16 cellular contexts compared by ENCODE assay signal in the genomic region with DNA sequence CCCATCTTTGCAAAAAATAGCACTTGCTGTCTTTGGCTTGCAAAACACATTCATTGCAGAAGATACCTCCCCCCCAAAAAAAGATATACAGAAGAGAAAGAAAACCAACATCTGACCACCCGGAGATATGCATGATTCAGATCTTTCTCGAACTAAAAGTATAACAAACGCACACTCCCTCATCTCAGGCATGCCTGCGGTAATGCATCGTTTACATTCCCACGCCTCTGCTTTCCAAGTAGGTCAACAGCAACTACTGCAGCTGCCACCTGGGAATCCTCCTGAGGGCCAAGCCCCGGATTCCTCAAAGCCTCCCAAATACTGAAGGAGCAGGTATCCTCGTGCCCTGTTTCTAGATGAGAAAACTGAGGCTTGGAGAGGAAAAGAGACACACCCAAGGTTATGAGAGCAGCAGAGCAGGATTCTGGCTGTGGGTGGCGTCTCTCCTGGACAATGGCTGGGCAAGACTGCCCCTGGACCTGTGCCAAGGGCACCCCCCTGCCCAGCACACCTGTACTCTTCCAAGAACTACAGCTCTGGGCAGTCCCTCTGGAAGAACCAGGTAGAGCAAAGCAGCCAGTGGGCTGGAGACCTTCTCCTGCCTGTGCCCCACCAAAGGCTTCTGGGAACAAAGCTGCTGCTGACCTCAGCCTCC. TPM values are rescaled to one million over a fixed set of nuclear protein-coding genes. Genes with fewer than 3 reads are reported as not detected.
DNase-seq lines count a peak whose midpoint lies in the region; ATAC-seq and TF ChIP-seq lines count a peak whose summit lies in the region.
"Had no signal": no experiment of that assay in that cellular context is flagged by ENCODE, and none has a peak within 500 bp of the region (broad histone marks: within the 10 kb centered on the region; RNA-seq: fewer than 3 reads in every experiment).

No MANE protein-coding gene starts in this region.

- H3K14ac ChIP-seq in mesenchymal stem cell (ENCODE audit: low read length in 2 of 2), result peak overlapping the region in 1 of 2 experiments; percentile 93

- TF ChIP-seq CTCF in HFFc6 (IDR thresholded peaks at IDR 0.05), result no peak
- TF ChIP-seq CTCF in mammary epithelial cell (conservative IDR thresholded peaks at IDR 0.05 in 1 of 2, IDR thresholded peaks at IDR 0.05 in 1 of 2; ENCODE audit: extremely low read depth in 1 of 2, insufficient read depth in 1 of 2, low read depth in 1 of 2, low read length in 2 of 2), result no peak
- no peak for TF ChIP-seq CTCF in activated CD8-positive, alpha-beta T cell treated with anti-CD3 and anti-CD28 coated beads for 36 hours (IDR thresholded peaks at IDR 0.05)

- peak overlapping the region; percentile 21 to 48 for H3K4ac ChIP-seq in mesenchymal stem cell (ENCODE audit: low read depth in 1 of 2, low read length in 2 of 2)

- peaks cover 11% of the 10 kb centered on the region for H3K79me1 ChIP-seq in mesenchymal stem cell (replicated peaks; ENCODE audit: low read length, poor library complexity, severe bottlenecking)

- H4K20me1 ChIP-seq in mammary epithelial cell (ENCODE audit: insufficient read depth, low read length), result no peaks in the 10 kb centered on the region

- in situ Hi-C loops in mammary epithelial cell (cut with MboI; ENCODE audit: low sequenced_read_pairs in 2 of 2), result no loop called here

- H3K4me1 ChIP-seq in mammary epithelial cell (ENCODE audit: insufficient read depth, low read length), result peaks cover 7% of the 10 kb centered on the region
- H3K4me1 ChIP-seq in mesenchymal stem cell (ENCODE audit: control insufficient read depth, insufficient read depth, low read depth, low read length), result peaks cover 26% of the 10 kb centered on the region
- no peaks in the 10 kb centered on the region for H3K4me1 ChIP-seq in effector memory CD4-positive, alpha-beta T cell (ENCODE audit: control insufficient read depth, insufficient read depth, low read length, poor library complexity, severe bottlenecking)

- H3K27me3 ChIP-seq in mammary epithelial cell (ENCODE audit: insufficient read depth, low read length), result no peaks in the 10 kb centered on the region
- H3K27me3 ChIP-seq in mesenchymal stem cell (ENCODE audit: control insufficient read depth in 1 of 2, insufficient read depth in 1 of 2, low read length in 2 of 2), result no peaks in the 10 kb centered on the region
- H3K27me3 ChIP-seq in effector memory CD4-positive, alpha-beta T cell (replicated peaks; ENCODE audit: control insufficient read depth, insufficient read depth, low read length, poor library complexity, severe bottlenecking), result no peaks in the 10 kb centered on the region

- H4K91ac ChIP-seq in mesenchymal stem cell (ENCODE audit: low read length), result peak overlapping the region; percentile 29

- peak overlapping the region; percentile 12 to 13 for H2BK12ac ChIP-seq in mesenchymal stem cell (ENCODE audit: low read length in 2 of 2)

- H2BK15ac ChIP-seq in mesenchymal stem cell (ENCODE audit: low read depth, poor library complexity, severe bottlenecking), result no peak overlapping the region

- H4K8ac ChIP-seq in mesenchymal stem cell (ENCODE audit: low read length), result peak overlapping the region; percentile 70

- peak; percentile 87 for DNase-seq in AG08396 (ENCODE audit: low spot score)
- DNase-seq in HFFc6, result peak; percentile 70
- peak; percentile 68 for DNase-seq in mammary epithelial cell
- peak; percentile 98 for DNase-seq in mesenchymal stem cell
- no peak for DNase-seq in NCI-H1417 (lab: John Stamatoyannopoulos, UW)
- DNase-seq in activated CD8-positive, alpha-beta T cell treated with anti-CD3 and anti-CD28 coated beads for 36 hours, result no peak
- DNase-seq in effector memory CD4-positive, alpha-beta T cell, result no peak
- DNase-seq: activated CD8-positive, alpha-beta memory T cell treated with anti-CD3 and anti-CD28 coated beads, Interleukin-2, amount 50 U/mL, for 48 hours; central memory CD4-positive, alpha-beta T cell; KG1; naive B cell; NCI-H526 treated with DMSO at 0.1 percent for 48 hours; stimulated activated CD4-positive, alpha-beta T cell treated with anti-CD3 and anti-CD28 coated beads, Interleukin-15, amount 100 ng/mL, for 24 hours; stimulated activated naive CD4-positive, alpha-beta T cell had no signal

- no peaks in the 10 kb centered on the region for H3K9me3 ChIP-seq in mammary epithelial cell (replicated peaks; ENCODE audit: insufficient read depth, low read length)
- no peaks in the 10 kb centered on the region for H3K9me3 ChIP-seq in mesenchymal stem cell (ENCODE audit: control insufficient read depth, low read length)
- H3K9me3 ChIP-seq in effector memory CD4-positive, alpha-beta T cell (ENCODE audit: control insufficient read depth, low read length), result no peaks in the 10 kb centered on the region

- H3K23ac ChIP-seq in mesenchymal stem cell (ENCODE audit: low read length in 2 of 2), result no peak overlapping the region

- peak overlapping the region; percentile 57 for H3K27ac Mint-ChIP-seq in HFFc6
- H3K27ac Mint-ChIP-seq in activated CD8-positive, alpha-beta T cell treated with anti-CD3 and anti-CD28 coated beads for 36 hours, result no peak overlapping the region
- H3K27ac Mint-ChIP-seq: naive B cell; T-helper 1 cell treated with Interleukin-12 subunit alpha and Interleukin-12 subunit beta and Interleukin-4 antibody, amounts not matched to agents 30 μg/mL and 1 μg/mL, for 36 hours had no signal

- intact Hi-C loops in mammary epithelial cell (cut with micrococcal nuclease), result no loop called here
- intact Hi-C loops in activated CD8-positive, alpha-beta T cell treated with anti-CD3 and anti-CD28 coated beads for 36 hours (cut with micrococcal nuclease), result no loop called here

- no peak for ATAC-seq in activated CD8-positive, alpha-beta T cell treated with anti-CD3 and anti-CD28 coated beads for 36 hours
- no peak for ATAC-seq in HG02798 (IDR thresholded peaks at IDR 0.05; ENCODE audit: poor library complexity, unreplicated experiment)

- peak overlapping the region; percentile 61 to 87 for H3K18ac ChIP-seq in mesenchymal stem cell (ENCODE audit: low read depth in 1 of 2, low read length in 2 of 2)

- BruUV-seq in mammary epithelial cell (replicated peaks; lab: Mats Ljungman, UMichigan), result no TSS peak

- H3K4me3 ChIP-seq in mammary epithelial cell (replicated peaks in 1 of 3; ENCODE audit: insufficient read depth in 1 of 3, low read depth in 2 of 3, low read length in 3 of 3), result no peak overlapping the region
- no peak overlapping the region for H3K4me3 ChIP-seq in mesenchymal stem cell (ENCODE audit: insufficient read depth in 1 of 2, low read depth in 1 of 2, low read length in 2 of 2)
- no peak overlapping the region for H3K4me3 ChIP-seq in effector memory CD4-positive, alpha-beta T cell (ENCODE audit: insufficient read depth, low read depth, low read length, poor library complexity, severe bottlenecking)

- 81% methylated on average over 9 of the region's 9 CpGs for WGBS in mammary epithelial cell (ENCODE audit: low coverage, missing lambda C conversion rate)
- 17% methylated on average over 9 of the region's 9 CpGs for WGBS in mesenchymal stem cell

- H3K9me3 Mint-ChIP-seq in HFFc6, result no peaks in the 10 kb centered on the region
- no peaks in the 10 kb centered on the region for H3K9me3 Mint-ChIP-seq in activated CD8-positive, alpha-beta T cell treated with anti-CD3 and anti-CD28 coated beads for 36 hours
- H3K9me3 Mint-ChIP-seq: naive B cell; T-helper 1 cell treated with Interleukin-12 subunit alpha and Interleukin-12 subunit beta and Interleukin-4 antibody, amounts not matched to agents 30 μg/mL and 1 μg/mL, for 36 hours had no signal

- H2BK120ac ChIP-seq in mesenchymal stem cell (ENCODE audit: low read depth, low read length), result no peak overlapping the region

- H3K4me2 ChIP-seq in mammary epithelial cell (ENCODE audit: insufficient read depth, low read depth, low read length) (no peak overlapping the region), mesenchymal stem cell (ENCODE audit: low read length, poor library complexity, severe bottlenecking) (no peak overlapping the region)

- H2AFZ ChIP-seq in mammary epithelial cell (ENCODE audit: low read depth, low read length) (no peak overlapping the region), mesenchymal stem cell (ENCODE audit: low read depth, low read length) (no peak overlapping the region)

- H3K4me1 Mint-ChIP-seq in HFFc6 (ENCODE audit: low read depth), result peaks cover 20% of the 10 kb centered on the region
- no peaks in the 10 kb centered on the region for H3K4me1 Mint-ChIP-seq in activated CD8-positive, alpha-beta T cell treated with anti-CD3 and anti-CD28 coated beads for 36 hours (ENCODE audit: low read depth)

- POLR2A ChIA-PET in activated CD8-positive, alpha-beta T cell treated with anti-CD3 and anti-CD28 coated beads for 36 hours (lab: Charles Lee), result no interaction called here

- dilution Hi-C loops in mammary epithelial cell (cut with HindIII; ENCODE audit: low sequenced_read_pairs), result no loop called here

- peaks cover 15% of the 10 kb centered on the region for H3K36me3 ChIP-seq in mammary epithelial cell (ENCODE audit: insufficient read depth, low read length)
- H3K36me3 ChIP-seq in mesenchymal stem cell (ENCODE audit: control insufficient read depth in 1 of 2, insufficient read depth in 2 of 2, low read depth in 1 of 2, low read length in 2 of 2), result peaks cover 71 to 78% of the 10 kb centered on the region in 2 experiments
- H3K36me3 ChIP-seq in effector memory CD4-positive, alpha-beta T cell (ENCODE audit: control insufficient read depth, insufficient read depth, low read length), result peaks cover 43% of the 10 kb centered on the region

- H3K27ac ChIP-seq in mammary epithelial cell (ENCODE audit: insufficient read depth, low read depth, low read length) (no peak overlapping the region), mesenchymal stem cell (ENCODE audit: low read length, poor library complexity, severe bottlenecking) (peak overlapping the region; percentile 65)
- H3K27ac ChIP-seq in effector memory CD4-positive, alpha-beta T cell (ENCODE audit: insufficient read depth, low read length, poor library complexity, severe bottlenecking), result no peak overlapping the region

- H3K36me3 Mint-ChIP-seq in HFFc6 (ENCODE audit: low read depth), result peaks cover 6% of the 10 kb centered on the region; the same call in 1 of the 2 replicates
- H3K36me3 Mint-ChIP-seq in activated CD8-positive, alpha-beta T cell treated with anti-CD3 and anti-CD28 coated beads for 36 hours (ENCODE audit: low read depth), result peaks cover 11% of the 10 kb centered on the region

- H3K4me3 Mint-ChIP-seq in HFFc6, result peak overlapping the region; percentile 3; the same call in 1 of the 2 replicates
- H3K4me3 Mint-ChIP-seq in activated CD8-positive, alpha-beta T cell treated with anti-CD3 and anti-CD28 coated beads for 36 hours, result no peak overlapping the region
- H3K4me3 Mint-ChIP-seq: T-helper 1 cell treated with Interleukin-12 subunit alpha and Interleukin-12 subunit beta and Interleukin-4 antibody, amounts not matched to agents 30 μg/mL and 1 μg/mL, for 36 hours had no signal

- CTCF ChIA-PET in mammary epithelial cell (lab: Charles Lee; ENCODE audit: low non-redundant PET), result no interaction called here
- CTCF ChIA-PET in activated CD8-positive, alpha-beta T cell treated with anti-CD3 and anti-CD28 coated beads for 36 hours (lab: Charles Lee), result no interaction called here

- H3K27me3 Mint-ChIP-seq in HFFc6 (ENCODE audit: insufficient read depth), result peaks cover 1% of the 10 kb centered on the region; the same call in 1 of the 2 replicates
- no peaks in the 10 kb centered on the region for H3K27me3 Mint-ChIP-seq in activated CD8-positive, alpha-beta T cell treated with anti-CD3 and anti-CD28 coated beads for 36 hours
- H3K27me3 Mint-ChIP-seq: naive B cell had no signal

- H2AK5ac ChIP-seq in mesenchymal stem cell (ENCODE audit: low read length, severe bottlenecking), result peak overlapping the region; percentile 55

- peaks cover 27% of the 10 kb centered on the region for H3K79me2 ChIP-seq in mammary epithelial cell (ENCODE audit: insufficient read depth, low read length)

- no peak overlapping the region for H2BK5ac ChIP-seq in mesenchymal stem cell (ENCODE audit: low read depth, low read length, poor library complexity, severe bottlenecking)

- H3K9ac ChIP-seq in mammary epithelial cell (ENCODE audit: insufficient read depth, low read length) (no peak overlapping the region), mesenchymal stem cell (ENCODE audit: low read length) (no peak overlapping the region)

RNA-seq across cellular contexts. Expression of gene NUP50, which starts 38.1 kb away (rescaled TPM):
- 10 to 100 TPM; 44.3 to 63.0 (median 56.6) TPM for total RNA-seq in HFFc6 (2021; fragmentation: NEBNext Ultra II Directional; extraction: Animal tissue kit (Norgen Biotek cat#: 25700))
- 10 to 100 TPM; 33.7 to 81.5 TPM for total RNA-seq in mammary epithelial cell
- 35.0 TPM for polyA plus RNA-seq in mammary epithelial cell
- 54.1 TPM for polyA minus RNA-seq in mammary epithelial cell
- 31.3 TPM for polyA plus RNA-seq in mesenchymal stem cell (2013, experiment 1 of 2)
- 31.6 TPM for polyA plus RNA-seq in mesenchymal stem cell (2013, experiment 2 of 2)
- 100 to 1,000 TPM; 123 to 133 TPM for total RNA-seq in activated CD8-positive, alpha-beta T cell treated with anti-CD3 and anti-CD28 coated beads for 36 hours

RNA-seq across cellular contexts. Expression of gene KIAA0930, which starts 38.9 kb away (rescaled TPM):
- total RNA-seq in HFFc6 (2021; fragmentation: NEBNext Ultra II Directional; extraction: Animal tissue kit (Norgen Biotek cat#: 25700)), result 10 to 100 TPM; 53.9 to 70.1 (median 57.8) TPM
- 100 to 1,000 TPM; 164 to 199 TPM for total RNA-seq in mammary epithelial cell
- polyA plus RNA-seq in mammary epithelial cell, result 175 TPM
- 219 TPM for polyA minus RNA-seq in mammary epithelial cell
- 99.4 TPM for polyA plus RNA-seq in mesenchymal stem cell (2013, experiment 1 of 2)
- polyA plus RNA-seq in mesenchymal stem cell (2013, experiment 2 of 2), result 104 TPM
- 10 to 100 TPM; 38.4 to 40.4 TPM for total RNA-seq in activated CD8-positive, alpha-beta T cell treated with anti-CD3 and anti-CD28 coated beads for 36 hours

Comparison
In these comparisons a context has a peak if more than half of its experiments do, and no peak if none do; other contexts are left out.
1. DNase-seq: peak in AG08396 (single experiment), HFFc6 (single experiment), mammary epithelial cell (single experiment) and mesenchymal stem cell (single experiment); none in NCI-H1417 (0 of 3), activated CD8-positive, alpha-beta T cell treated with anti-CD3 and anti-CD28 coated beads for 36 hours (single experiment) and effector memory CD4-positive, alpha-beta T cell (0 of 3).